ENCODE assay signal across 14 cellular contexts in genomic region chr12:124361074-124361965, GRCh38.
DNase-seq lines count a peak whose midpoint lies in the region; ATAC-seq and TF ChIP-seq lines count a peak whose summit lies in the region.
"Had no signal": no experiment of that assay in that cellular context is flagged by ENCODE, and none has a peak within 500 bp of the region (broad histone marks: within the 10 kb centered on the region; RNA-seq: fewer than 3 reads in every experiment).

No MANE protein-coding gene starts in this region.

- H3K27me3 ChIP-seq in right cardiac atrium (ENCODE audit: control insufficient read depth, insufficient read depth) = no peaks in the 10 kb centered on the region
- no peaks in the 10 kb centered on the region for H3K27me3 ChIP-seq in transverse colon
- H3K27me3 ChIP-seq in CD4-positive, alpha-beta T cell (ENCODE audit: control insufficient read depth, insufficient read depth, low read length) = no peaks in the 10 kb centered on the region
- H3K27me3 ChIP-seq: upper lobe of left lung had no signal

- peaks cover 25% of the 10 kb centered on the region for H3K36me3 Mint-ChIP-seq in chondrocyte (ENCODE audit: low read depth)
- peaks cover 21% of the 10 kb centered on the region for H3K36me3 Mint-ChIP-seq in mesothelial cell of epicardium
- peaks cover 47% of the 10 kb centered on the region for H3K36me3 Mint-ChIP-seq in CD4-positive, alpha-beta T cell (ENCODE audit: low read depth)

- CTCF ChIA-PET in CD4-positive, alpha-beta T cell (lab: Charles Lee) = no interaction called here

- H3K9me3 Mint-ChIP-seq in chondrocyte (ENCODE audit: low read depth) (no peaks in the 10 kb centered on the region), mesothelial cell of epicardium (no peaks in the 10 kb centered on the region)
- H3K9me3 Mint-ChIP-seq in CD4-positive, alpha-beta T cell = no peaks in the 10 kb centered on the region
- H3K9me3 Mint-ChIP-seq: activated CD8-positive, alpha-beta T cell treated with anti-CD3 and anti-CD28 coated beads for 36 hours; activated T-helper 17 cell treated with anti-CD3 and anti-CD28 coated beads, Interleukin-2, amount 50 U/mL, for 72 hours had no signal

- H3K27me3 Mint-ChIP-seq in chondrocyte (ENCODE audit: low read depth) (no peaks in the 10 kb centered on the region), mesothelial cell of epicardium (ENCODE audit: low read depth) (no peaks in the 10 kb centered on the region)
- no peaks in the 10 kb centered on the region for H3K27me3 Mint-ChIP-seq in CD4-positive, alpha-beta T cell
- H3K27me3 Mint-ChIP-seq: activated CD8-positive, alpha-beta T cell treated with anti-CD3 and anti-CD28 coated beads for 36 hours; activated T-helper 17 cell treated with anti-CD3 and anti-CD28 coated beads, Interleukin-2, amount 50 U/mL, for 72 hours had no signal

- DNase-seq in right cardiac atrium = peak in 1 of 3 donors; percentile 65
- no peak for DNase-seq in left ventricle myocardium superior
- no peak for DNase-seq in chondrocyte (ENCODE audit: low spot score)
- no peak for DNase-seq in mesothelial cell of epicardium (ENCODE audit: low spot score in 2 of 2, unreplicated experiment in 2 of 2)
- DNase-seq in transverse colon = peak; percentile 54
- DNase-seq in NCI-H1694 (lab: John Stamatoyannopoulos, UW) = no peak
- no peak for DNase-seq in CD4-positive, alpha-beta T cell
- DNase-seq: activated CD8-positive, alpha-beta T cell treated with anti-CD3 and anti-CD28 coated beads for 36 hours; NCI-H1930; NCI-H510A treated with DMSO at 0.1 percent for 48 hours had no signal

- TF ChIP-seq CTCF in chondrocyte (IDR thresholded peaks at IDR 0.05) (no peak), mesothelial cell of epicardium (IDR thresholded peaks at IDR 0.05; ENCODE audit: unreplicated experiment) (no peak), transverse colon (IDR thresholded peaks at IDR 0.05) (no peak)
- no peak for TF ChIP-seq CTCF in CD4-positive, alpha-beta T cell (IDR thresholded peaks at IDR 0.05)

- H3K4me3 Mint-ChIP-seq in chondrocyte (ENCODE audit: unreplicated experiment) = no peak overlapping the region
- no peak overlapping the region for H3K4me3 Mint-ChIP-seq in mesothelial cell of epicardium
- no peak overlapping the region for H3K4me3 Mint-ChIP-seq in CD4-positive, alpha-beta T cell
- H3K4me3 Mint-ChIP-seq: activated CD8-positive, alpha-beta T cell treated with anti-CD3 and anti-CD28 coated beads for 36 hours; activated T-helper 17 cell treated with anti-CD3 and anti-CD28 coated beads, Interleukin-2, amount 50 U/mL, for 72 hours had no signal

- H3K4me1 ChIP-seq in right cardiac atrium (ENCODE audit: control insufficient read depth, insufficient read depth, low read length) (peaks cover 17% of the 10 kb centered on the region), transverse colon (peaks cover 15 to 26% (median 20%) of the 10 kb centered on the region in 4 donors)

- in situ Hi-C loops in transverse colon (cut with MboI; ENCODE audit: low pct_ligation_motif_present in 1 of 4, low pct_unique_long_range_greater_than_20kb in 1 of 4, low sequenced_read_pairs in 3 of 4) = loop anchor here in 1 of 4 donors (25.0 kb wide), 1 partner anchor 401 kb away; no protein-coding TSS in a partner anchor

- H3K27ac Mint-ChIP-seq in chondrocyte (ENCODE audit: unreplicated experiment) (peak overlapping the region; percentile 42), mesothelial cell of epicardium (peak overlapping the region; percentile 48)
- H3K27ac Mint-ChIP-seq in CD4-positive, alpha-beta T cell = no peak overlapping the region
- H3K27ac Mint-ChIP-seq: activated CD8-positive, alpha-beta T cell treated with anti-CD3 and anti-CD28 coated beads for 36 hours; activated T-helper 17 cell treated with anti-CD3 and anti-CD28 coated beads, Interleukin-2, amount 50 U/mL, for 72 hours had no signal

- H3K4me3 ChIP-seq in right cardiac atrium (ENCODE audit: low read length) = no peak overlapping the region
- no peak overlapping the region for H3K4me3 ChIP-seq in transverse colon
- H3K4me3 ChIP-seq: upper lobe of left lung had no signal

- POLR2A ChIA-PET in CD4-positive, alpha-beta T cell (lab: Charles Lee) = no interaction called here

- ATAC-seq in right cardiac atrium (no peak), left ventricle myocardium superior (no peak), GM18498 (IDR thresholded peaks at IDR 0.05; ENCODE audit: unreplicated experiment) (no peak)
- no peak for ATAC-seq in CD4-positive, alpha-beta T cell (ENCODE audit: poor library complexity)
- ATAC-seq: activated CD8-positive, alpha-beta T cell treated with anti-CD3 and anti-CD28 coated beads for 36 hours; activated T-helper 17 cell treated with anti-CD3 and anti-CD28 coated beads, Interleukin-2, amount 50 U/mL, for 72 hours; SK-N-SH treated with all-trans-retinoic acid at 6 μM for 48 hours had no signal

- peaks cover 11% of the 10 kb centered on the region for H3K4me1 Mint-ChIP-seq in chondrocyte (ENCODE audit: low read depth)
- peaks cover 9% of the 10 kb centered on the region for H3K4me1 Mint-ChIP-seq in mesothelial cell of epicardium
- H3K4me1 Mint-ChIP-seq in CD4-positive, alpha-beta T cell (ENCODE audit: low read depth) = no peaks in the 10 kb centered on the region

- H3K9me3 ChIP-seq in right cardiac atrium (ENCODE audit: control insufficient read depth, low read length) = no peaks in the 10 kb centered on the region
- no peaks in the 10 kb centered on the region for H3K9me3 ChIP-seq in transverse colon
- no peaks in the 10 kb centered on the region for H3K9me3 ChIP-seq in CD4-positive, alpha-beta T cell (ENCODE audit: control insufficient read depth, low read length)
- H3K9me3 ChIP-seq: upper lobe of left lung had no signal

- TF ChIP-seq POLR2A in transverse colon (IDR thresholded peaks at IDR 0.05) = no peak

- 86% methylated on average over 21 of the region's 21 CpGs for WGBS in right cardiac atrium
- WGBS in transverse colon (ENCODE audit: low coverage in 1 of 2), 2 donors = 84% methylated on average over 9 to 18 of the region's 21 CpGs

- intact Hi-C loops in right cardiac atrium (cut with DNase I) (loop anchor here in 1 of 4 donors (10.0 kb wide), 1 partner anchor 153 kb away; no protein-coding TSS in a partner anchor), left ventricle myocardium superior (cut with micrococcal nuclease) (no loop called here), transverse colon (cut with DNase I; ENCODE audit: low total_unique reads) (loop anchor here (10.0 kb wide), 1 partner anchor 153 kb away; no protein-coding TSS in a partner anchor)
- intact Hi-C loops in CD4-positive, alpha-beta T cell (cut with DNase I, micrococcal nuclease) = no loop called here

- peaks cover 0 to 17% (median 3%) of the 10 kb centered on the region in 4 donors for H3K36me3 ChIP-seq in transverse colon

- H3K27ac ChIP-seq in right cardiac atrium (ENCODE audit: low read length) (peak overlapping the region; percentile 10), transverse colon (peak overlapping the region in 2 of 4 donors; percentile 11 to 13)
- H3K27ac ChIP-seq in CD4-positive, alpha-beta T cell (ENCODE audit: low read depth, low read length) = no peak overlapping the region

- TF ChIP-seq EP300 in transverse colon (IDR thresholded peaks at IDR 0.05; ENCODE audit: low read depth) = no peak
